In the genomic region with DNA sequence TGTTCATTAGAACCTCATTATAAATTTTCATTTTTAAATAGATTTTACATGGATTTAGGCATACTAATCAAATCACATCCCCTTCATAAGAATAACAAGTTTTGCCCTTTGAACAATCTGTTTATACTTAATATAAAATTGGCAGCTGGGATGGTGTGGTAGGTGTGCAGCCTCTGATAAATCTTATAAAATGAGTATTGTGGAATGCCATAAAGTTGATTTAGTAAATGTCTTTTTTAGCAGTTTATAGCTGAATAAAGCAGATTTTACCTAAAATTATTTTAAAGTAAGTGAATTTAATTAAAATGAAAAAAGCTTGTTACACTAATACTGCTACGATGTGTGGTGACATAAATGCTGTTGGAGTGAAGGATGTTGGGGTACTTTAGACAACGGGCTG, we compare ENCODE assay signal across 1 cellular context.
TF ChIP-seq lines count a peak whose summit lies in the region.

No MANE protein-coding gene starts in this region.

TF ChIP-seq in GM12878, 131 proteins besides CTCF, POLR2A, EP300 and RAD21 (continued from another document):
- TF ChIP-seq MLLT1 (IDR thresholded peaks at IDR 0.05), result no peak
- no peak for TF ChIP-seq ZBED1 (IDR thresholded peaks at IDR 0.05; ENCODE audit: borderline replicate concordance)
- no peak for TF ChIP-seq TBL1XR1 (IDR thresholded peaks at IDR 0.05; ENCODE audit: low read depth, low read length)
- no peak for TF ChIP-seq NFYA (IDR thresholded peaks at IDR 0.05; ENCODE audit: borderline replicate concordance, low read depth, low read length)
- no peak for TF ChIP-seq NR2C1 (IDR thresholded peaks at IDR 0.05)
- no peak for TF ChIP-seq PAX8 (IDR thresholded peaks at IDR 0.05)
- TF ChIP-seq, protein P1, sequence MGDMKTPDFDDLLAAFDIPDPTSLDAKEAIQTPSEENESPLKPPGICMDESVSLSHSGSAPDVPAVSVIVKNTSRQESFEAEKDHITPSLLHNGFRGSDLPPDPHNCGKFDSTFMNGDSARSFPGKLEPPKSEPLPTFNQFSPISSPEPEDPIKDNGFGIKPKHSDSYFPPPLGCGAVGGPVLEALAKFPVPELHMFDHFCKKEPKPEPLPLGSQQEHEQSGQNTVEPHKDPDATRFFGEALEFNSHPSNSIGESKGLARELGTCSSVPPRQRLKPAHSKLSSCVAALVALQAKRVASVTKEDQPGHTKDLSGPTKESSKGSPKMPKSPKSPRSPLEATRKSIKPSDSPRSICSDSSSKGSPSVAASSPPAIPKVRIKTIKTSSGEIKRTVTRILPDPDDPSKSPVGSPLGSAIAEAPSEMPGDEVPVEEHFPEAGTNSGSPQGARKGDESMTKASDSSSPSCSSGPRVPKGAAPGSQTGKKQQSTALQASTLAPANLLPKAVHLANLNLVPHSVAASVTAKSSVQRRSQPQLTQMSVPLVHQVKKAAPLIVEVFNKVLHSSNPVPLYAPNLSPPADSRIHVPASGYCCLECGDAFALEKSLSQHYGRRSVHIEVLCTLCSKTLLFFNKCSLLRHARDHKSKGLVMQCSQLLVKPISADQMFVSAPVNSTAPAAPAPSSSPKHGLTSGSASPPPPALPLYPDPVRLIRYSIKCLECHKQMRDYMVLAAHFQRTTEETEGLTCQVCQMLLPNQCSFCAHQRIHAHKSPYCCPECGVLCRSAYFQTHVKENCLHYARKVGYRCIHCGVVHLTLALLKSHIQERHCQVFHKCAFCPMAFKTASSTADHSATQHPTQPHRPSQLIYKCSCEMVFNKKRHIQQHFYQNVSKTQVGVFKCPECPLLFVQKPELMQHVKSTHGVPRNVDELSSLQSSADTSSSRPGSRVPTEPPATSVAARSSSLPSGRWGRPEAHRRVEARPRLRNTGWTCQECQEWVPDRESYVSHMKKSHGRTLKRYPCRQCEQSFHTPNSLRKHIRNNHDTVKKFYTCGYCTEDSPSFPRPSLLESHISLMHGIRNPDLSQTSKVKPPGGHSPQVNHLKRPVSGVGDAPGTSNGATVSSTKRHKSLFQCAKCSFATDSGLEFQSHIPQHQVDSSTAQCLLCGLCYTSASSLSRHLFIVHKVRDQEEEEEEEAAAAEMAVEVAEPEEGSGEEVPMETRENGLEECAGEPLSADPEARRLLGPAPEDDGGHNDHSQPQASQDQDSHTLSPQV (IDR thresholded peaks at IDR 0.05), result no peak
- TF ChIP-seq RB1 (IDR thresholded peaks at IDR 0.05; ENCODE audit: borderline replicate concordance), result no peak
- TF ChIP-seq SREBF1 (IDR thresholded peaks at IDR 0.05; ENCODE audit: low read length), result no peak
- TF ChIP-seq RFX5 (IDR thresholded peaks at IDR 0.05; ENCODE audit: low read depth, low read length), result no peak
- TF ChIP-seq ETV6 (conservative IDR thresholded peaks at IDR 0.05 in 1 of 2, IDR thresholded peaks at IDR 0.05 in 1 of 2; ENCODE audit: borderline replicate concordance in 1 of 2, low read depth in 1 of 2), result no peak
- no peak for TF ChIP-seq KAT2A (conservative IDR thresholded peaks at IDR 0.05; ENCODE audit: control insufficient read depth, low read depth, low read length)
- TF ChIP-seq IRF4 (IDR thresholded peaks at IDR 0.05; ENCODE audit: low read depth, low read length), result no peak
- TF ChIP-seq NFXL1 (IDR thresholded peaks at IDR 0.05; ENCODE audit: borderline replicate concordance), result no peak
- TF ChIP-seq CREB1 (IDR thresholded peaks at IDR 0.05; ENCODE audit: low read depth), result no peak
- TF ChIP-seq STAT1 (conservative IDR thresholded peaks at IDR 0.05), result no peak
- no peak for TF ChIP-seq TAF1 (IDR thresholded peaks at IDR 0.05; ENCODE audit: borderline replicate concordance, low read depth, low read length)
